10 cellular contexts compared by ENCODE assay signal in genomic region chrX:13662537-13662841, GRCh38. TPM values are rescaled to one million over a fixed set of nuclear protein-coding genes. Genes with fewer than 3 reads are reported as not detected.
DNase-seq lines count a peak whose midpoint lies in the region; ATAC-seq and TF ChIP-seq lines count a peak whose summit lies in the region.
"Had no signal": no experiment of that assay in that cellular context is flagged by ENCODE, and none has a peak within 500 bp of the region (broad histone marks: within the 10 kb centered on the region; RNA-seq: fewer than 3 reads in every experiment).

No MANE protein-coding gene starts in this region.

- ATAC-seq in CD4-positive, alpha-beta T cell (ENCODE audit: poor library complexity), result no peak
- peak; percentile 6 for ATAC-seq in GM21390 (IDR thresholded peaks at IDR 0.05; ENCODE audit: unreplicated experiment)
- no peak for ATAC-seq in stimulated activated naive CD8-positive, alpha-beta T cell treated with anti-CD3 and anti-CD28 coated beads, Interleukin-15, Interleukin-2, amounts not matched to agents 100 U/mL and 50 U/mL, for 24 hours

- no peaks in the 10 kb centered on the region for H3K36me3 ChIP-seq in effector memory CD4-positive, alpha-beta T cell (ENCODE audit: control insufficient read depth, insufficient read depth, low read length)
- no peaks in the 10 kb centered on the region for H3K36me3 ChIP-seq in ovary

- no peak overlapping the region for H3K4me3 Mint-ChIP-seq in CD4-positive, alpha-beta T cell

- no peak overlapping the region for H3K4me3 ChIP-seq in effector memory CD4-positive, alpha-beta T cell (ENCODE audit: insufficient read depth, low read depth, low read length, poor library complexity, severe bottlenecking)
- peak overlapping the region; percentile 6 for H3K4me3 ChIP-seq in ovary

- H3K27ac Mint-ChIP-seq in CD4-positive, alpha-beta T cell, result peak overlapping the region; percentile 72

- POLR2A ChIA-PET in CD4-positive, alpha-beta T cell (lab: Charles Lee), result interaction anchor here (1.4 to 1.8 kb wide), 3 partner anchors 26 to 72 kb away, joined by 3 to 14 read pairs (median 7); partner anchors contain the start of genes OFD1, RAB9A and TRAPPC2

- H3K27me3 Mint-ChIP-seq in CD4-positive, alpha-beta T cell, result no peaks in the 10 kb centered on the region

- no peaks in the 10 kb centered on the region for H3K9me3 ChIP-seq in CD4-positive, alpha-beta T cell (ENCODE audit: control insufficient read depth, low read length)
- H3K9me3 ChIP-seq in effector memory CD4-positive, alpha-beta T cell (ENCODE audit: control insufficient read depth, low read length), result no peaks in the 10 kb centered on the region
- H3K9me3 ChIP-seq in ovary, result no peaks in the 10 kb centered on the region

- CTCF ChIA-PET in CD4-positive, alpha-beta T cell (lab: Charles Lee), result interaction anchor here (0.8 to 1.2 kb wide), 2 partner anchors 72 to 174 kb away, joined by 4 read pairs; partner anchors contain the start of genes OFD1 and TRAPPC2

- no peak for TF ChIP-seq EP300 in ovary (IDR thresholded peaks at IDR 0.05)

- no peaks in the 10 kb centered on the region for H3K4me1 ChIP-seq in effector memory CD4-positive, alpha-beta T cell (ENCODE audit: control insufficient read depth, insufficient read depth, low read length, poor library complexity, severe bottlenecking)
- H3K4me1 ChIP-seq in ovary (ENCODE audit: insufficient read depth), result peaks cover 2% of the 10 kb centered on the region

- no peak for TF ChIP-seq POLR2A in ovary (IDR thresholded peaks at IDR 0.05)

- peaks cover 10% of the 10 kb centered on the region for H3K4me1 Mint-ChIP-seq in CD4-positive, alpha-beta T cell (ENCODE audit: low read depth)

- no peak for TF ChIP-seq CTCF in CD4-positive, alpha-beta T cell (IDR thresholded peaks at IDR 0.05)
- no peak for TF ChIP-seq CTCF in ovary (IDR thresholded peaks at IDR 0.05)

- WGBS in ovary, 3 donors, result 40 to 56% (median 50%) methylated on average over 1 of the region's 1 CpG

- H3K27ac ChIP-seq in CD4-positive, alpha-beta T cell (ENCODE audit: low read depth, low read length), result no peak overlapping the region
- H3K27ac ChIP-seq in effector memory CD4-positive, alpha-beta T cell (ENCODE audit: insufficient read depth, low read length, poor library complexity, severe bottlenecking), result peak overlapping the region; percentile 32
- H3K27ac ChIP-seq in ovary, result peak overlapping the region in 1 of 2 donors; percentile 13

- intact Hi-C loops in CD4-positive, alpha-beta T cell (cut with DNase I, micrococcal nuclease), result no loop called here
- intact Hi-C loops in ovary (cut with DNase I), result no loop called here

- H3K9me3 Mint-ChIP-seq in CD4-positive, alpha-beta T cell, result no peaks in the 10 kb centered on the region

- no peak for DNase-seq in CD4-positive, alpha-beta T cell
- no peak for DNase-seq in effector memory CD4-positive, alpha-beta T cell
- no peak for DNase-seq in ovary
- no peak for DNase-seq in foreskin melanocyte
- DNase-seq in DMS114 treated with DMSO at 0.1 percent for 48 hours (lab: John Stamatoyannopoulos, UW; ENCODE audit: unreplicated experiment), result no peak
- DNase-seq in stimulated activated naive CD8-positive, alpha-beta T cell treated with anti-CD3 and anti-CD28 coated beads, Interleukin-15, Interleukin-2, amounts not matched to agents 100 U/mL and 50 U/mL, for 24 hours, result no peak
- no peak for DNase-seq in kidney tubule cell (ENCODE audit: low spot score)
- DNase-seq: Calu3, NCI-H2081 treated with DMSO at 0.1 percent for 48 hours had no signal

- no peaks in the 10 kb centered on the region for H3K27me3 ChIP-seq in CD4-positive, alpha-beta T cell (ENCODE audit: control insufficient read depth, insufficient read depth, low read length)
- no peaks in the 10 kb centered on the region for H3K27me3 ChIP-seq in effector memory CD4-positive, alpha-beta T cell (replicated peaks; ENCODE audit: control insufficient read depth, insufficient read depth, low read length, poor library complexity, severe bottlenecking)
- H3K27me3 ChIP-seq in ovary, result no peaks in the 10 kb centered on the region

- H3K36me3 Mint-ChIP-seq in CD4-positive, alpha-beta T cell (ENCODE audit: low read depth), result peaks cover 56% of the 10 kb centered on the region

RNA-seq across cellular contexts. Expression of gene TCEANC, which starts 9.5 kb away (rescaled TPM):
- total RNA-seq in CD4-positive, alpha-beta T cell, result 1 to 10 TPM; 6.5 to 8.3 TPM
- 1 to 10 TPM; 3.1 to 9.2 (median 4.8) TPM for total RNA-seq in ovary
- 1 to 10 TPM; 2.6 to 3.9 TPM for polyA plus RNA-seq in ovary

RNA-seq across cellular contexts. Expression of gene RAB9A, which starts 26.4 kb away (rescaled TPM):
- total RNA-seq in CD4-positive, alpha-beta T cell, result 10 to 100 TPM; 21.4 to 25.2 TPM
- total RNA-seq in ovary, result 10 to 100 TPM; 22.3 to 37.2 (median 26.2) TPM
- polyA plus RNA-seq in ovary, result 10 to 100 TPM; 29.2 to 46.3 TPM
